1 cellular context compared by ENCODE assay signal in genomic region chr3:52221141-52221562, GRCh38.
TF ChIP-seq lines count a peak whose summit lies in the region.

No MANE protein-coding gene starts in this region.

TF ChIP-seq in H1, 55 proteins besides CTCF, POLR2A, EP300 and RAD21:
- TF ChIP-seq SIX5 (IDR thresholded peaks at IDR 0.05; ENCODE audit: low read depth, low read length), result no peak
- TF ChIP-seq SIRT6 (IDR thresholded peaks at IDR 0.05; ENCODE audit: low read length), result no peak
